8 cellular contexts compared by ENCODE assay signal in the genomic region with DNA sequence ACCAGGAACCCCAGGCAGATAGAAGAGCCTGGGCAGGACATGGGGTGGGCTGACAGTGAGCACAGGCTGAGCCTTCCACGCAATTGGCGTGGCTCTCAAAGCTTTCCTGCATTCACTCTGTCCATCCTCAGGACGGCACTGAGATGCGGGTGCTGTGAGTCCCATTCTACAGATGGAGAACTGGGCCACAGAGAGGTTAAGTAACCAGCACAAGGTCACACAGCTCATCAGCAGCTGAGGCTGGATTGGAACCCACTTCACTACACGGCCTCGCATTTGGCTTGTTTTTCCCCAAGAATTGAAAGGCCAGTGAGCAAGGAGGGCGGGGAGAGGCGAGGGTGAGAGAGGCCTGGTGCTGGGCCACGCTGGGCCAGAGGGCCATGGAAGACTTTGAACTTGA. TPM values are rescaled to one million over a fixed set of nuclear protein-coding genes. Genes with fewer than 3 reads are reported as not detected.
"Had no signal": no experiment of that assay in that cellular context is flagged by ENCODE, and none has a peak within 500 bp of the region (broad histone marks: within the 10 kb centered on the region; RNA-seq: fewer than 3 reads in every experiment).

No MANE protein-coding gene starts in this region.

- H2AFZ ChIP-seq: GM23338 had no signal

- H3K4me3 ChIP-seq: GM23338, HAP-1 had no signal

- ATAC-seq: GM23338, HCT116 had no signal

- H3K9me3 ChIP-seq: HAP-1 had no signal

- H3K4me1 ChIP-seq: HAP-1 had no signal

- H3K36me3 ChIP-seq: HAP-1 had no signal

- FAIRE-seq: HTR-8/SVneo had no signal

- H3K4me2 ChIP-seq: GM23338 had no signal

- DNase-seq: H7, KG1 had no signal

RNA-seq across cellular contexts. Expression of gene GRIP2, which starts 36.0 kb away (rescaled TPM):
- total RNA-seq: HT-29 had no signal
- polyA plus RNA-seq: IgD-negative memory B cell had no signal
